ENCODE assay signal across 1 cellular context in the genomic region with DNA sequence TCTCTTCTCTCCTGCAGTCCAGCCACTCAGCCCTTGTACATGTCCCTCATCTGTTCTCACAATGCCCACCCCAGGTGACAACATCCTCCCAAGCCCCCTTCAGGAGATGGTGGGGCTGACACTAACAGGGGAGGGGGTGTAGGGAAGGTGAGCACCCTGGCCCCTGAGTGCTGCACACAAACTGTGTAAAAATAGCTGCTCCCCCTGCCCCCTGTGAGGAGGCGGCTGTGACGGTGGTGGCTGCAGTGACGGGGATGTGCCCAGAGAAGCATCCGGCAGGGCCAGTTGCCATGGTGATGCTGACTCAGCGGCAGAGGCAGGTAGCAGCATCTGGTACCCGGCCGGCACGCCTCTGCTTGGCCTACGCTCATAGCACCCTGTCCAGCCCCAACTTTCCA.
TF ChIP-seq lines count a peak whose summit lies in the region.

No MANE protein-coding gene starts in this region.

TF ChIP-seq in GM23338, 12 proteins besides CTCF, POLR2A, EP300 and RAD21 (continued from another document):
- TF ChIP-seq ZNF462 (CRISPR knock-in tag; IDR thresholded peaks at IDR 0.05) (no peak), EZH2phosphoT487 (IDR thresholded peaks at IDR 0.05; ENCODE audit: unreplicated experiment) (no peak), ZNF114 (CRISPR knock-in tag; IDR thresholded peaks at IDR 0.05) (no peak), REST (IDR thresholded peaks at IDR 0.05; ENCODE audit: unreplicated experiment) (no peak), ZNF331 (CRISPR knock-in tag; IDR thresholded peaks at IDR 0.05; ENCODE audit: low read depth) (no peak), POLR2AphosphoS5 (IDR thresholded peaks at IDR 0.05; ENCODE audit: low read depth) (no peak), CREB1 (CRISPR knock-in tag; IDR thresholded peaks at IDR 0.05; ENCODE audit: low read depth) (no peak), EZH2 (IDR thresholded peaks at IDR 0.05; ENCODE audit: low read depth, unreplicated experiment) (no peak), JUNB (IDR thresholded peaks at IDR 0.05; ENCODE audit: unreplicated experiment) (no peak), NANOG (IDR thresholded peaks at IDR 0.05; ENCODE audit: borderline replicate concordance) (no peak)
- TF ChIP-seq, protein P1, sequence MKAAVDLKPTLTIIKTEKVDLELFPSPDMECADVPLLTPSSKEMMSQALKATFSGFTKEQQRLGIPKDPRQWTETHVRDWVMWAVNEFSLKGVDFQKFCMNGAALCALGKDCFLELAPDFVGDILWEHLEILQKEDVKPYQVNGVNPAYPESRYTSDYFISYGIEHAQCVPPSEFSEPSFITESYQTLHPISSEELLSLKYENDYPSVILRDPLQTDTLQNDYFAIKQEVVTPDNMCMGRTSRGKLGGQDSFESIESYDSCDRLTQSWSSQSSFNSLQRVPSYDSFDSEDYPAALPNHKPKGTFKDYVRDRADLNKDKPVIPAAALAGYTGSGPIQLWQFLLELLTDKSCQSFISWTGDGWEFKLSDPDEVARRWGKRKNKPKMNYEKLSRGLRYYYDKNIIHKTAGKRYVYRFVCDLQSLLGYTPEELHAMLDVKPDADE (IDR thresholded peaks at IDR 0.05), result no peak
